14 cellular contexts compared by ENCODE assay signal in genomic region chr1:9466780-9467755, GRCh38.
DNase-seq lines count a peak whose midpoint lies in the region; ATAC-seq and TF ChIP-seq lines count a peak whose summit lies in the region.
"Had no signal": no experiment of that assay in that cellular context is flagged by ENCODE, and none has a peak within 500 bp of the region (broad histone marks: within the 10 kb centered on the region; RNA-seq: fewer than 3 reads in every experiment).

No MANE protein-coding gene starts in this region.

- ATAC-seq in thoracic aorta (ENCODE audit: insufficient number of reproducible peaks, low FRiP score, low read depth) (peak; percentile 69), GM18867 (IDR thresholded peaks at IDR 0.05; ENCODE audit: unreplicated experiment) (no peak), GM19463 (IDR thresholded peaks at IDR 0.05; ENCODE audit: unreplicated experiment) (no peak)

- H3K36me3 ChIP-seq in thoracic aorta: no peaks in the 10 kb centered on the region

- H3K27me3 Mint-ChIP-seq in mesothelial cell of epicardium (ENCODE audit: low read depth): no peaks in the 10 kb centered on the region

- peak; percentile 14 for DNase-seq in NCI-H2227 treated with DMSO at 0.1 percent for 48 hours (lab: John Stamatoyannopoulos, UW)
- DNase-seq in fibroblast of gingiva (ENCODE audit: low read depth): peak; percentile 67
- DNase-seq in mesothelial cell of epicardium (ENCODE audit: low spot score in 2 of 2, unreplicated experiment in 2 of 2): no peak
- peak; percentile 36 for DNase-seq in thoracic aorta (ENCODE audit: low spot score)
- DNase-seq in SIG-M5 (lab: John Stamatoyannopoulos, UW): no peak
- DNase-seq in superior temporal gyrus (ENCODE audit: extremely low spot score): no peak
- DNase-seq: activated naive CD8-positive, alpha-beta T cell treated with anti-CD3 and anti-CD28 coated beads for 36 hours; COR-L47; naive B cell; NCI-H2081; OCI-M1; T-helper 9 cell had no signal

- H3K9me3 ChIP-seq in thoracic aorta: no peaks in the 10 kb centered on the region

- peak overlapping the region; percentile 62 to 64 for H3K27ac ChIP-seq in thoracic aorta

- no peak for TF ChIP-seq CTCF in mesothelial cell of epicardium (IDR thresholded peaks at IDR 0.05; ENCODE audit: unreplicated experiment)
- TF ChIP-seq CTCF in thoracic aorta (IDR thresholded peaks at IDR 0.05): no peak

- no peaks in the 10 kb centered on the region for H3K27me3 ChIP-seq in thoracic aorta (replicated peaks; ENCODE audit: insufficient read depth)

- peak overlapping the region; percentile 71 for H3K27ac Mint-ChIP-seq in mesothelial cell of epicardium
- H3K27ac Mint-ChIP-seq: activated naive CD8-positive, alpha-beta T cell treated with anti-CD3 and anti-CD28 coated beads for 36 hours had no signal

- peak overlapping the region; percentile 54 for H3K4me3 ChIP-seq in thoracic aorta

- no peaks in the 10 kb centered on the region for H3K36me3 Mint-ChIP-seq in mesothelial cell of epicardium
- H3K36me3 Mint-ChIP-seq: activated naive CD8-positive, alpha-beta T cell treated with anti-CD3 and anti-CD28 coated beads for 36 hours; naive B cell had no signal

- peaks cover 9% of the 10 kb centered on the region for H3K4me1 Mint-ChIP-seq in mesothelial cell of epicardium
- H3K4me1 Mint-ChIP-seq: activated naive CD8-positive, alpha-beta T cell treated with anti-CD3 and anti-CD28 coated beads for 36 hours; naive B cell had no signal

- no peak overlapping the region for H3K4me3 Mint-ChIP-seq in mesothelial cell of epicardium
- H3K4me3 Mint-ChIP-seq: activated naive CD8-positive, alpha-beta T cell treated with anti-CD3 and anti-CD28 coated beads for 36 hours had no signal

- no peaks in the 10 kb centered on the region for H3K9me3 Mint-ChIP-seq in mesothelial cell of epicardium
- H3K9me3 Mint-ChIP-seq: activated naive CD8-positive, alpha-beta T cell treated with anti-CD3 and anti-CD28 coated beads for 36 hours had no signal

- H3K4me1 ChIP-seq in thoracic aorta (ENCODE audit: control insufficient read depth in 1 of 2, low read depth in 2 of 2): peaks cover 3 to 11% of the 10 kb centered on the region in 2 donors

Comparison
In these comparisons a context has a peak if more than half of its experiments do, and no peak if none do; other contexts are left out.
1. DNase-seq: peak in NCI-H2227 treated with DMSO at 0.1 percent for 48 hours (single experiment), fibroblast of gingiva (single experiment) and thoracic aorta (single experiment); none in mesothelial cell of epicardium (0 of 2), SIG-M5 (single experiment) and superior temporal gyrus (single experiment).